In genomic region chr1:180154325-180155201, GRCh38 we compare ENCODE assay signal across 8 cellular contexts. TPM values are rescaled to one million over a fixed set of nuclear protein-coding genes. Genes with fewer than 3 reads are reported as not detected.
DNase-seq lines count a peak whose midpoint lies in the region; ATAC-seq and TF ChIP-seq lines count a peak whose summit lies in the region.

A gene with protein sequence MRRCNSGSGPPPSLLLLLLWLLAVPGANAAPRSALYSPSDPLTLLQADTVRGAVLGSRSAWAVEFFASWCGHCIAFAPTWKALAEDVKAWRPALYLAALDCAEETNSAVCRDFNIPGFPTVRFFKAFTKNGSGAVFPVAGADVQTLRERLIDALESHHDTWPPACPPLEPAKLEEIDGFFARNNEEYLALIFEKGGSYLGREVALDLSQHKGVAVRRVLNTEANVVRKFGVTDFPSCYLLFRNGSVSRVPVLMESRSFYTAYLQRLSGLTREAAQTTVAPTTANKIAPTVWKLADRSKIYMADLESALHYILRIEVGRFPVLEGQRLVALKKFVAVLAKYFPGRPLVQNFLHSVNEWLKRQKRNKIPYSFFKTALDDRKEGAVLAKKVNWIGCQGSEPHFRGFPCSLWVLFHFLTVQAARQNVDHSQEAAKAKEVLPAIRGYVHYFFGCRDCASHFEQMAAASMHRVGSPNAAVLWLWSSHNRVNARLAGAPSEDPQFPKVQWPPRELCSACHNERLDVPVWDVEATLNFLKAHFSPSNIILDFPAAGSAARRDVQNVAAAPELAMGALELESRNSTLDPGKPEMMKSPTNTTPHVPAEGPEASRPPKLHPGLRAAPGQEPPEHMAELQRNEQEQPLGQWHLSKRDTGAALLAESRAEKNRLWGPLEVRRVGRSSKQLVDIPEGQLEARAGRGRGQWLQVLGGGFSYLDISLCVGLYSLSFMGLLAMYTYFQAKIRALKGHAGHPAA (plus strand): TSS chr1:180154869. CDS start chr1:180154908, 39 bp downstream.

- peak within 1 kb of the TSS; percentile 71 for H3K27ac ChIP-seq in ACC112 (ENCODE audit: low read depth, low read length)
- H3K27ac ChIP-seq in mammary epithelial cell (ENCODE audit: insufficient read depth, low read depth, low read length) = peak within 1 kb of the TSS; percentile 50
- peak within 1 kb of the TSS; percentile 68 for H3K27ac ChIP-seq in smooth muscle cell (ENCODE audit: low read depth)

- DNase-seq in NCI-H2171 (lab: John Stamatoyannopoulos, UW) (peak; percentile 82), mammary epithelial cell (peak; percentile 84), iPS-NIHi11 (ENCODE audit: low spot score) (peak; percentile 100), smooth muscle cell (lab: John Stamatoyannopoulos, UW; ENCODE audit: unreplicated experiment) (peak; percentile 84)

- H3K27me3 ChIP-seq in ACC112 (ENCODE audit: insufficient read depth, low read length) (no peaks in the 10 kb centered on the region), mammary epithelial cell (ENCODE audit: insufficient read depth, low read length) (no peaks in the 10 kb centered on the region), smooth muscle cell (ENCODE audit: low read depth) (no peaks in the 10 kb centered on the region)

- H3F3A ChIP-seq in smooth muscle cell (ENCODE audit: low read depth) = no peaks in the 10 kb centered on the region

- H3K79me2 ChIP-seq in ACC112 (ENCODE audit: control insufficient read depth, insufficient read depth, low read length, unreplicated experiment) (peaks cover 52% of the 10 kb centered on the region), mammary epithelial cell (ENCODE audit: insufficient read depth, low read length) (peaks cover 43% of the 10 kb centered on the region), smooth muscle cell (ENCODE audit: low read depth) (no peaks in the 10 kb centered on the region)

- H3K36me3 ChIP-seq in ACC112 (ENCODE audit: insufficient read depth, low read length) = peaks cover 5% of the 10 kb centered on the region; the same call in 1 of the 2 replicates
- no peaks in the 10 kb centered on the region for H3K36me3 ChIP-seq in mammary epithelial cell (ENCODE audit: insufficient read depth, low read length)
- H3K36me3 ChIP-seq in smooth muscle cell (ENCODE audit: low read depth) = no peaks in the 10 kb centered on the region

- H4K20me1 ChIP-seq in mammary epithelial cell (ENCODE audit: insufficient read depth, low read length) (no peaks in the 10 kb centered on the region), smooth muscle cell (ENCODE audit: low read depth) (peaks cover 29% of the 10 kb centered on the region)

- no TSS peak for BruUV-seq in mammary epithelial cell (replicated peaks; lab: Mats Ljungman, UMichigan)

- in situ Hi-C loops in mammary epithelial cell (cut with MboI; ENCODE audit: low sequenced_read_pairs in 2 of 2) = loop anchor here (10.0 to 25.0 kb wide), 2 partner anchors 270 to 442 kb away; partner anchors contain the start of gene TOR1AIP1 (in 1 of the 2)

- H3K9ac ChIP-seq in mammary epithelial cell (ENCODE audit: insufficient read depth, low read length) = peak within 1 kb of the TSS; percentile 70
- peak within 1 kb of the TSS; percentile 79 for H3K9ac ChIP-seq in smooth muscle cell (ENCODE audit: low read depth)

- H3K4me1 ChIP-seq in ACC112 (ENCODE audit: control insufficient read depth, insufficient read depth, low read length, unreplicated experiment) = peaks cover 56% of the 10 kb centered on the region
- peaks cover 34% of the 10 kb centered on the region for H3K4me1 ChIP-seq in mammary epithelial cell (ENCODE audit: insufficient read depth, low read length)
- H3K4me1 ChIP-seq in smooth muscle cell (ENCODE audit: low read depth) = peaks cover 7% of the 10 kb centered on the region

- H3K4me2 ChIP-seq in mammary epithelial cell (ENCODE audit: insufficient read depth, low read depth, low read length) (peak within 1 kb of the TSS; percentile 99), smooth muscle cell (peak within 1 kb of the TSS; percentile 99)

- ATAC-seq in GM18867 (IDR thresholded peaks at IDR 0.05; ENCODE audit: unreplicated experiment) (peak; percentile 93), HG03097 (IDR thresholded peaks at IDR 0.05; ENCODE audit: low FRiP score, unreplicated experiment) (peak; percentile 87)

- CTCF ChIA-PET in mammary epithelial cell (lab: Charles Lee; ENCODE audit: low non-redundant PET) = interaction anchor here (0.6 to 0.9 kb wide), 2 partner anchors 13 to 16 kb away, joined by 6 to 12 read pairs; no protein-coding TSS in a partner anchor

- no peaks in the 10 kb centered on the region for H3K9me3 ChIP-seq in mammary epithelial cell (replicated peaks; ENCODE audit: insufficient read depth, low read length)
- no peaks in the 10 kb centered on the region for H3K9me3 ChIP-seq in smooth muscle cell (replicated peaks; ENCODE audit: low read depth)

- H3K4me3 ChIP-seq in ACC112 (ENCODE audit: low read depth, low read length) (peak within 1 kb of the TSS; percentile 78), WI38 (ENCODE audit: low read depth, low read length) (peak within 1 kb of the TSS; percentile 97), mammary epithelial cell (replicated peaks in 1 of 3; ENCODE audit: insufficient read depth in 1 of 3, low read depth in 2 of 3, low read length in 3 of 3) (peak within 1 kb of the TSS; percentile 83 to 92 (median 83)), smooth muscle cell (peak within 1 kb of the TSS; percentile 92)

- dilution Hi-C loops in mammary epithelial cell (cut with HindIII; ENCODE audit: low sequenced_read_pairs) = no loop called here

- TF ChIP-seq CTCF in WI38 (IDR thresholded peaks at IDR 0.05; ENCODE audit: low read depth, low read length) = no peak
- TF ChIP-seq CTCF in mammary epithelial cell (conservative IDR thresholded peaks at IDR 0.05 in 1 of 2, IDR thresholded peaks at IDR 0.05 in 1 of 2; ENCODE audit: extremely low read depth in 1 of 2, insufficient read depth in 1 of 2, low read depth in 1 of 2, low read length in 2 of 2) = no peak
- no peak for TF ChIP-seq CTCF in smooth muscle cell (IDR thresholded peaks at IDR 0.05; ENCODE audit: borderline replicate concordance, insufficient read depth, poor library complexity, severe bottlenecking)

- WGBS in mammary epithelial cell (ENCODE audit: low coverage, missing lambda C conversion rate) = 0% methylated on average over 15 of the region's 104 CpGs
- under 1% methylated on average over 65 of the region's 104 CpGs for WGBS in smooth muscle cell (ENCODE audit: low lambda C conversion rate)

- intact Hi-C loops in mammary epithelial cell (cut with micrococcal nuclease) = no loop called here

- H2AFZ ChIP-seq in ACC112 (ENCODE audit: low read length, unreplicated experiment) = peak within 1 kb of the TSS; percentile 56
- peak within 1 kb of the TSS; percentile 100 for H2AFZ ChIP-seq in mammary epithelial cell (ENCODE audit: low read depth, low read length)
- peak within 1 kb of the TSS; percentile 96 for H2AFZ ChIP-seq in smooth muscle cell (ENCODE audit: low read depth)

RNA-seq across cellular contexts. Expression of the gene that starts here (rescaled TPM):
- total RNA-seq in mammary epithelial cell = 100 to 1,000 TPM in 1 of 2 donors, 10 to 100 TPM in 1; 92.4 to 120 TPM
- polyA plus RNA-seq in mammary epithelial cell = 60.4 TPM
- 61.8 TPM for polyA minus RNA-seq in mammary epithelial cell
- total RNA-seq in smooth muscle cell = 71.5 and 74.2 TPM in 2 replicates
- 75.8 and 91.2 TPM in 2 replicates for polyA plus RNA-seq in smooth muscle cell

Comparison
In these comparisons a context has a peak if more than half of its experiments do, and no peak if none do; other contexts are left out.
1. Peak in every context shown above with its lines: DNase-seq, ATAC-seq, H3K4me3 ChIP-seq and H3K27ac ChIP-seq.